In the genomic region with DNA sequence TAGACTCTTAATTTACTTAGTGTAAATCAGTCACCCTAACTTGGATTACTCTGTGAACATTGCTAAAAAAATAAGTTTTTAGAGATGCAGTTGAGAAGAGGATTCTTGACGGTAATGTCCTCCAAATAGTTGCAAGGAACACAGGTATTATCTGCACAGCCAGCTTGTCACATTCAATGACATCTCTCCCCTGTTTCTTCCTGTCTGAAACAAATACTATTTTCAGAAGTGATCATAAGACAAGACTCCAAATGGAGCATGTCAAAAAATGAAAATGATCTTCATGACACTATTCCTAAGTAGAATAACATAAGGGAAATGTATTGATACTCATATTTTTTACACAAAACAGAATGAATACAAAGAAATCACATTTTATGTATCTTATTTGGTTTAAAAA, we compare ENCODE assay signal across 33 cellular contexts.
DNase-seq lines count a peak whose midpoint lies in the region; ATAC-seq, FAIRE-seq and TF ChIP-seq lines count a peak whose summit lies in the region.
"Had no signal": no experiment of that assay in that cellular context is flagged by ENCODE, and none has a peak within 500 bp of the region (broad histone marks: within the 10 kb centered on the region; RNA-seq: fewer than 3 reads in every experiment).

No MANE protein-coding gene starts in this region.

- DNase-seq in GM10248 (ENCODE audit: extremely low spot score) = no peak
- peak; percentile 35 for DNase-seq in MM.1S
- DNase-seq in small intestine = no peak
- no peak for DNase-seq in EL
- no peak for DNase-seq in stimulated activated naive CD8-positive, alpha-beta T cell treated with anti-CD3 and anti-CD28 coated beads, Interleukin-15, Interleukin-2, amounts not matched to agents 100 U/mL and 50 U/mL, for 24 hours
- no peak for DNase-seq in amygdala (lab: John Stamatoyannopoulos, UW)
- no peak for DNase-seq in cerebellar nuclear complex (lab: John Stamatoyannopoulos, UW)
- DNase-seq: 8988T; ACHN; AML-193; BE2C; C1 segment of cervical spinal cord; Caco-2; Calu3; CD4-positive, alpha-beta memory T cell; CD4-positive, alpha-beta T cell; CD4-positive, CD25-positive, alpha-beta regulatory T cell; CD8-positive, alpha-beta memory T cell; CD8-positive, alpha-beta T cell; COR-L47; DMS 273 treated with DMSO at 0.1 percent for 48 hours; DMS153; DMS53; DMS79; DMS79 treated with DMSO at 0.1 percent for 48 hours; DND-41 had no signal

- no peak overlapping the region for H2AFZ ChIP-seq in MM.1S (ENCODE audit: low read length)
- no peak overlapping the region for H2AFZ ChIP-seq in neural cell (ENCODE audit: low read depth, low read length)

- no peaks in the 10 kb centered on the region for H3K79me2 ChIP-seq in MM.1S (ENCODE audit: low read length)
- H3K79me2 ChIP-seq in neural cell (replicated peaks; ENCODE audit: insufficient read depth, low read length) = no peaks in the 10 kb centered on the region

- no peaks in the 10 kb centered on the region for H3K27me3 ChIP-seq in MM.1S (replicated peaks; ENCODE audit: insufficient read depth, low read length)
- no peaks in the 10 kb centered on the region for H3K27me3 ChIP-seq in neural cell (ENCODE audit: insufficient read depth, low read depth, low read length)
- H3K27me3 ChIP-seq in small intestine (ENCODE audit: control insufficient read depth in 2 of 2, insufficient read depth in 2 of 2, low read length in 2 of 2) = no peaks in the 10 kb centered on the region
- H3K27me3 ChIP-seq: BE2C; BLaER1; BLaER1 treated with 17β-estradiol and CSF1 and Interleukin-3, amounts not matched to agents 10 nM and 100 nM had no signal

- ATAC-seq in stimulated activated naive CD8-positive, alpha-beta T cell treated with anti-CD3 and anti-CD28 coated beads, Interleukin-15, Interleukin-2, amounts not matched to agents 100 U/mL and 50 U/mL, for 24 hours = no peak
- ATAC-seq: A549; CD8-positive, alpha-beta T cell had no signal

- TF ChIP-seq RAD21 in neural cell (conservative IDR thresholded peaks at IDR 0.05) = no peak

- peaks cover 20% of the 10 kb centered on the region for H3K4me1 ChIP-seq in MM.1S (ENCODE audit: low read length)
- H3K4me1 ChIP-seq in small intestine (ENCODE audit: control insufficient read depth in 2 of 2, insufficient read depth in 1 of 2, low read depth in 1 of 2, low read length in 1 of 2) = no peaks in the 10 kb centered on the region
- H3K4me1 ChIP-seq: A549, BE2C, BLaER1, Caco-2 had no signal

- H3K9ac ChIP-seq in MM.1S (ENCODE audit: low read length) (no peak overlapping the region), neural cell (ENCODE audit: low read length) (no peak overlapping the region)
- H3K9ac ChIP-seq: BLaER1; BLaER1 treated with 17β-estradiol and CSF1 and Interleukin-3, amounts not matched to agents 10 nM and 100 nM had no signal

- CTCF ChIA-PET in GM10248 (lab: Yijun Ruan, JAX) = interaction anchor here (0.9 kb wide), 1 partner anchor 9 kb away, joined by 3 read pairs; no protein-coding TSS in a partner anchor

- H3K9me3 ChIP-seq in MM.1S (replicated peaks; ENCODE audit: insufficient read depth, low read length) (no peaks in the 10 kb centered on the region), neural cell (ENCODE audit: low read length) (no peaks in the 10 kb centered on the region), small intestine (ENCODE audit: control insufficient read depth, low read depth) (no peaks in the 10 kb centered on the region)
- H3K9me3 ChIP-seq: A549; BE2C; BLaER1; BLaER1 treated with 17β-estradiol and CSF1 and Interleukin-3, amounts not matched to agents 10 nM and 100 nM; Caco-2 had no signal

- TF ChIP-seq CTCF in GM10248 (IDR thresholded peaks at IDR 0.05; ENCODE audit: control extremely low read depth, extremely low read depth, low read depth, missing control alignments) (peak; percentile 5), MM.1S (IDR thresholded peaks at IDR 0.05; ENCODE audit: low read length) (no peak), neural cell (IDR thresholded peaks at IDR 0.05; ENCODE audit: poor library complexity, severe bottlenecking) (no peak)

- H3K4me3 ChIP-seq in MM.1S (ENCODE audit: low read length) = no peak overlapping the region
- H3K4me3 ChIP-seq in neural cell (ENCODE audit: low read length) = no peak overlapping the region
- H3K4me3 ChIP-seq in small intestine (ENCODE audit: low read depth in 1 of 2, low read length in 2 of 2) = no peak overlapping the region
- H3K4me3 ChIP-seq: A549; BLaER1; BLaER1 treated with 17β-estradiol and CSF1 and Interleukin-3, amounts not matched to agents 10 nM and 100 nM had no signal

- no peaks in the 10 kb centered on the region for H3K36me3 ChIP-seq in MM.1S (replicated peaks; ENCODE audit: insufficient read depth, low read length)
- no peaks in the 10 kb centered on the region for H3K36me3 ChIP-seq in neural cell (ENCODE audit: insufficient read depth, low read length)
- H3K36me3 ChIP-seq in small intestine (ENCODE audit: control insufficient read depth in 2 of 2, insufficient read depth in 2 of 2, low read length in 2 of 2) = no peaks in the 10 kb centered on the region
- H3K36me3 ChIP-seq: BE2C; BLaER1; BLaER1 treated with 17β-estradiol and CSF1 and Interleukin-3, amounts not matched to agents 10 nM and 100 nM had no signal

- H3F3A ChIP-seq in MM.1S (ENCODE audit: insufficient read depth, low read length) (no peaks in the 10 kb centered on the region; the same call in 1 of the 2 replicates), neural cell (ENCODE audit: insufficient read depth, low read length, poor library complexity, severe bottlenecking) (no peaks in the 10 kb centered on the region)

- peak; percentile 41 for FAIRE-seq in small intestine (lab: Jason Lieb, UNC)
- FAIRE-seq: A549, D721Med had no signal

- no peaks in the 10 kb centered on the region for H3K9me2 ChIP-seq in MM.1S (replicated peaks; ENCODE audit: insufficient read depth, low read length)
- no peaks in the 10 kb centered on the region for H3K9me2 ChIP-seq in neural cell (ENCODE audit: insufficient read depth, low read length)

- POLR2A ChIA-PET in GM10248 (lab: Yijun Ruan, JAX) = no interaction called here

- no peaks in the 10 kb centered on the region for H4K20me1 ChIP-seq in MM.1S (ENCODE audit: insufficient read depth, low read length)
- no peaks in the 10 kb centered on the region for H4K20me1 ChIP-seq in neural cell (ENCODE audit: insufficient read depth)
- H4K20me1 ChIP-seq: BLaER1; BLaER1 treated with 17β-estradiol and CSF1 and Interleukin-3, amounts not matched to agents 10 nM and 100 nM had no signal

- H3K4me2 ChIP-seq in MM.1S (ENCODE audit: low read depth, low read length) (peak overlapping the region; percentile 33), neural cell (ENCODE audit: low read length) (no peak overlapping the region)
- H3K4me2 ChIP-seq: A549; BLaER1; BLaER1 treated with 17β-estradiol and CSF1 and Interleukin-3, amounts not matched to agents 10 nM and 100 nM had no signal

- H3K27ac ChIP-seq in MM.1S (ENCODE audit: low read length) (peak overlapping the region; percentile 1; the same call in 1 of the 2 replicates), neural cell (ENCODE audit: low read length) (no peak overlapping the region), small intestine (ENCODE audit: low read depth in 1 of 2, low read length in 1 of 2) (no peak overlapping the region)
- H3K27ac ChIP-seq: 22Rv1; A549; BLaER1; BLaER1 treated with 17β-estradiol and CSF1 and Interleukin-3, amounts not matched to agents 10 nM and 100 nM; C4-2B had no signal

- WGBS in small intestine, 3 donors = 75 to 87% (median 77%) methylated on average over 1 of the region's 1 CpG

- TF ChIP-seq EP300 in neural cell (conservative IDR thresholded peaks at IDR 0.05; ENCODE audit: poor library complexity, severe bottlenecking) = peak; percentile 82

TF ChIP-seq in neural cell, 6 proteins besides CTCF, POLR2A, EP300 and RAD21:
- TF ChIP-seq, protein P1, sequence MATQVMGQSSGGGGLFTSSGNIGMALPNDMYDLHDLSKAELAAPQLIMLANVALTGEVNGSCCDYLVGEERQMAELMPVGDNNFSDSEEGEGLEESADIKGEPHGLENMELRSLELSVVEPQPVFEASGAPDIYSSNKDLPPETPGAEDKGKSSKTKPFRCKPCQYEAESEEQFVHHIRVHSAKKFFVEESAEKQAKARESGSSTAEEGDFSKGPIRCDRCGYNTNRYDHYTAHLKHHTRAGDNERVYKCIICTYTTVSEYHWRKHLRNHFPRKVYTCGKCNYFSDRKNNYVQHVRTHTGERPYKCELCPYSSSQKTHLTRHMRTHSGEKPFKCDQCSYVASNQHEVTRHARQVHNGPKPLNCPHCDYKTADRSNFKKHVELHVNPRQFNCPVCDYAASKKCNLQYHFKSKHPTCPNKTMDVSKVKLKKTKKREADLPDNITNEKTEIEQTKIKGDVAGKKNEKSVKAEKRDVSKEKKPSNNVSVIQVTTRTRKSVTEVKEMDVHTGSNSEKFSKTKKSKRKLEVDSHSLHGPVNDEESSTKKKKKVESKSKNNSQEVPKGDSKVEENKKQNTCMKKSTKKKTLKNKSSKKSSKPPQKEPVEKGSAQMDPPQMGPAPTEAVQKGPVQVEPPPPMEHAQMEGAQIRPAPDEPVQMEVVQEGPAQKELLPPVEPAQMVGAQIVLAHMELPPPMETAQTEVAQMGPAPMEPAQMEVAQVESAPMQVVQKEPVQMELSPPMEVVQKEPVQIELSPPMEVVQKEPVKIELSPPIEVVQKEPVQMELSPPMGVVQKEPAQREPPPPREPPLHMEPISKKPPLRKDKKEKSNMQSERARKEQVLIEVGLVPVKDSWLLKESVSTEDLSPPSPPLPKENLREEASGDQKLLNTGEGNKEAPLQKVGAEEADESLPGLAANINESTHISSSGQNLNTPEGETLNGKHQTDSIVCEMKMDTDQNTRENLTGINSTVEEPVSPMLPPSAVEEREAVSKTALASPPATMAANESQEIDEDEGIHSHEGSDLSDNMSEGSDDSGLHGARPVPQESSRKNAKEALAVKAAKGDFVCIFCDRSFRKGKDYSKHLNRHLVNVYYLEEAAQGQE (IDR thresholded peaks at IDR 0.05; ENCODE audit: borderline replicate concordance) = peak; percentile 83
- TF ChIP-seq EZH2 (IDR thresholded peaks at IDR 0.05; ENCODE audit: borderline replicate concordance, insufficient read depth, low read length, poor library complexity, severe bottlenecking) (no peak), TAF1 (IDR thresholded peaks at IDR 0.05; ENCODE audit: low read depth) (no peak), POLR2AphosphoS5 (IDR thresholded peaks at IDR 0.05) (peak; percentile 32), MXI1 (conservative IDR thresholded peaks at IDR 0.05; ENCODE audit: poor library complexity, severe bottlenecking) (no peak), SMC3 (conservative IDR thresholded peaks at IDR 0.05; ENCODE audit: poor library complexity) (no peak)
